ENCODE assay signal across 17 cellular contexts in the genomic region with DNA sequence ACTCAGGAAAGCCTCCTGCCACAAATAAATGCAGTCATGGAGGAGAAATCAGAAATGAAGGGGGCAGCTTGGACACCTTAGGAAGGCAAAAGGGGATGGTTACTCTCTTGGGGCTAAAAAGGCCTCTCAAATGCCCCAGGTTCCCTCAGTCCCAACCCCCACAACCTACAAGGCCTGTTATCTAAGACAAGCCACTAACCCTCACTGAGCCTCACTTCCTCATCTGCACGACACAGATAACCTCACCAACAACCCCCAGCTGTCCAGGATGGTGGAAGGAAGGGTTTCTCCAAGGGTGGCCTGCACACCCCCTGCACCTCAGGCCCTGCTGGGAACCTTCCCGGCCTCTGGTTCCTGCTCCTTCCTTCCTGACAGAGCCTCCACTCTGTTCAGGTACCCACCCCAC. TPM values are rescaled to one million over a fixed set of nuclear protein-coding genes. Genes with fewer than 3 reads are reported as not detected.
A peak's percentile ranks its signal among the peaks of the same experiment; 100 is the strongest.
DNase-seq lines count a peak whose midpoint lies in the region; ATAC-seq and TF ChIP-seq lines count a peak whose summit lies in the region.
"Had no signal": no experiment of that assay in that cellular context is flagged by ENCODE, and none has a peak within 500 bp of the region (broad histone marks: within the 10 kb centered on the region; RNA-seq: fewer than 3 reads in every experiment).

No MANE protein-coding gene starts in this region.

- no peak overlapping the region for H3K4me3 Mint-ChIP-seq in nephron progenitor cell
- H3K4me3 Mint-ChIP-seq: activated CD8-positive, alpha-beta T cell treated with anti-CD3 and anti-CD28 coated beads for 36 hours; activated naive CD4-positive, alpha-beta T cell treated with anti-CD3 and anti-CD28 coated beads for 36 hours; central memory CD8-positive, alpha-beta T cell; T-helper 1 cell treated with Interleukin-12 subunit alpha and Interleukin-12 subunit beta and Interleukin-4 antibody, amounts not matched to agents 30 μg/mL and 1 μg/mL, for 36 hours had no signal

- intact Hi-C loops in ascending aorta (cut with DNase I), result no loop called here

- CTCF ChIA-PET in GM10248 (lab: Yijun Ruan, JAX), result interaction anchor here (1.4 kb wide), 1 partner anchor 70 kb away, joined by 3 read pairs; no protein-coding TSS in a partner anchor

- POLR2A ChIA-PET in GM10248 (lab: Yijun Ruan, JAX), result interaction anchor here (0.6 kb wide), 1 partner anchor 144 kb away, joined by 4 read pairs; no protein-coding TSS in a partner anchor

- no peaks in the 10 kb centered on the region for H3K27me3 Mint-ChIP-seq in nephron progenitor cell (ENCODE audit: low read depth, poor library complexity)

- H3K27me3 ChIP-seq in ascending aorta, result no peaks in the 10 kb centered on the region

- H3K27ac ChIP-seq in ascending aorta, result peak overlapping the region; percentile 69 to 85

- H3K27ac Mint-ChIP-seq in nephron progenitor cell, result peak overlapping the region; percentile 73
- H3K27ac Mint-ChIP-seq: activated CD8-positive, alpha-beta T cell treated with anti-CD3 and anti-CD28 coated beads for 36 hours; activated naive CD4-positive, alpha-beta T cell treated with anti-CD3 and anti-CD28 coated beads for 36 hours; T-helper 1 cell treated with Interleukin-12 subunit alpha and Interleukin-12 subunit beta and Interleukin-4 antibody, amounts not matched to agents 30 μg/mL and 1 μg/mL, for 36 hours had no signal

- TF ChIP-seq CTCF in GM10248 (IDR thresholded peaks at IDR 0.05; ENCODE audit: control extremely low read depth, extremely low read depth, low read depth, missing control alignments) (no peak), ascending aorta (IDR thresholded peaks at IDR 0.05) (no peak), nephron progenitor cell (IDR thresholded peaks at IDR 0.05) (no peak)

- H3K4me3 ChIP-seq in Jurkat, Clone E6-1 (ENCODE audit: low read length), result no peak overlapping the region
- peak overlapping the region in 1 of 2 donors; percentile 37 for H3K4me3 ChIP-seq in ascending aorta

- H3K9me3 ChIP-seq in ascending aorta, result no peaks in the 10 kb centered on the region

- DNase-seq in GM10248 (ENCODE audit: extremely low spot score) (peak; percentile 22), ascending aorta (ENCODE audit: low spot score in 2 of 2) (no peak), nephron progenitor cell (no peak), NCI-H146 (lab: John Stamatoyannopoulos, UW) (no peak), Ammon's horn (ENCODE audit: low spot score) (no peak)
- DNase-seq in Jurkat, Clone E6-1 (ENCODE audit: low read depth, low spot score), result peak; percentile 61
- DNase-seq: activated CD8-positive, alpha-beta T cell treated with anti-CD3 and anti-CD28 coated beads for 36 hours; activated naive CD4-positive, alpha-beta T cell treated with anti-CD3 and anti-CD28 coated beads for 36 hours; DMS79; mesenchymal stem cell; NCI-H2107; stimulated activated CD4-positive, alpha-beta T cell treated with anti-CD3 and anti-CD28 coated beads, Interleukin-2, amount 100 ng/mL, for 24 hours; stimulated activated naive CD4-positive, alpha-beta T cell treated with Interleukin-2 at 50 U/mL for 16 hours had no signal

- H3K36me3 Mint-ChIP-seq in nephron progenitor cell (ENCODE audit: low read depth), result no peaks in the 10 kb centered on the region

- H3K4me1 ChIP-seq in ascending aorta, result peaks cover 30 to 83% of the 10 kb centered on the region in 2 donors

- ATAC-seq in HG03139 (IDR thresholded peaks at IDR 0.05; ENCODE audit: unreplicated experiment) (no peak), HG03280 (IDR thresholded peaks at IDR 0.05; ENCODE audit: unreplicated experiment) (no peak)
- ATAC-seq: activated CD8-positive, alpha-beta T cell treated with anti-CD3 and anti-CD28 coated beads for 36 hours had no signal

- H3K4me1 Mint-ChIP-seq in nephron progenitor cell, result peaks cover 38% of the 10 kb centered on the region
- H3K4me1 Mint-ChIP-seq: central memory CD8-positive, alpha-beta T cell had no signal

- no peaks in the 10 kb centered on the region for H3K9me3 Mint-ChIP-seq in nephron progenitor cell
- H3K9me3 Mint-ChIP-seq: activated CD8-positive, alpha-beta T cell treated with anti-CD3 and anti-CD28 coated beads for 36 hours; activated naive CD4-positive, alpha-beta T cell treated with anti-CD3 and anti-CD28 coated beads for 36 hours; central memory CD8-positive, alpha-beta T cell; T-helper 1 cell treated with Interleukin-12 subunit alpha and Interleukin-12 subunit beta and Interleukin-4 antibody, amounts not matched to agents 30 μg/mL and 1 μg/mL, for 36 hours had no signal

- peaks cover 3 to 19% of the 10 kb centered on the region in 2 donors for H3K36me3 ChIP-seq in ascending aorta

RNA-seq across cellular contexts. Expression of gene SORBS1, which starts 29.2 kb away (rescaled TPM):
- 1.7 TPM for polyA plus RNA-seq in Jurkat, Clone E6-1 (2012; ENCODE audit: insufficient read depth, insufficient read length)
- total RNA-seq in ascending aorta, result 416 TPM

Comparison
In these comparisons a context has a peak if more than half of its experiments do, and no peak if none do; other contexts are left out.
1. DNase-seq: peak in GM10248 (single experiment) and Jurkat, Clone E6-1 (single experiment); none in ascending aorta (0 of 2), nephron progenitor cell (single experiment), NCI-H146 (single experiment) and Ammon's horn (single experiment).